In the genomic region with DNA sequence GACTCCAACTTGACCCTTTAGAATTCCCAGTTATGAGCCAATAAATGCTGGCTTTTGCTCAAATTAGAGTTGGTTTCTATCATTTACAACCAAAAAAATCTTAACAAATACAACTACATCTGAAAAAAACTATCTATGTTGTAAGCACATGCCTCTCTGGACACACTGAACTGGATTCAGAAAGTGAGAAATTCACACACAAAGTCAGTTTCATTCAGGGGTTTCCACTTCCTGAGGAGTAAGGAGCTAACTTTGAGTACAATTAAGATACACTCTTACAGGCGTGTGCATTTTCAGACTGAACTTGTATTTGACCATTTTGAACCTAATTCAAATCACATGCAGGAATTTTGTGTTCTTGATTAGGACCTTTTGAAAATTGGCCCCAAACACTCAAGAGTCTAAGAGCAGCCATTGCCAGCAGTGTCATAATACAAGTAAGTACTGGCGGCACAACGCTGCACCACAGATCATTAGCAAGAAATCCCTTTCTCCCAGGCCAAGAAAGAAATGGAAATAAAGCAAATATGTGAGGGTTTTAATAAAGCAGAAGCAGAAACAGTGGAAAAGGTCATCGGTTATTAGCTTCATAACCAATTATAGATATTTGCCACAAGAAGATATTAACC, we compare ENCODE assay signal across 12 cellular contexts. TPM values are rescaled to one million over a fixed set of nuclear protein-coding genes. Genes with fewer than 3 reads are reported as not detected.
A peak's percentile ranks its signal among the peaks of the same experiment; 100 is the strongest.
DNase-seq lines count a peak whose midpoint lies in the region; ATAC-seq and TF ChIP-seq lines count a peak whose summit lies in the region.
"Had no signal": no experiment of that assay in that cellular context is flagged by ENCODE, and none has a peak within 500 bp of the region (broad histone marks: within the 10 kb centered on the region; RNA-seq: fewer than 3 reads in every experiment).

No MANE protein-coding gene starts in this region.

- no peaks in the 10 kb centered on the region for H3K9me3 Mint-ChIP-seq in activated T-helper 2 cell treated with anti-CD3 and anti-CD28 coated beads, Interferon-gamma antibody, Interleukin-2, Interleukin-4, amounts not matched to agents 10 μg/mL and 5 μg/mL and 100 μg/mL, durations not matched to agents 14 hours and 24 hours and 36 hours

- H3K4me1 Mint-ChIP-seq in activated T-helper 2 cell treated with anti-CD3 and anti-CD28 coated beads, Interferon-gamma antibody, Interleukin-2, Interleukin-4, amounts not matched to agents 10 μg/mL and 5 μg/mL and 100 μg/mL, durations not matched to agents 14 hours and 24 hours and 36 hours (ENCODE audit: low read depth) = peaks cover 33% of the 10 kb centered on the region

- in situ Hi-C loops in GM13976 (cut with MboI; ENCODE audit: low sequenced_read_pairs, unreplicated experiment) = no loop called here

- peak overlapping the region; percentile 41 for H3K4me3 Mint-ChIP-seq in activated T-helper 2 cell treated with anti-CD3 and anti-CD28 coated beads, Interferon-gamma antibody, Interleukin-2, Interleukin-4, amounts not matched to agents 10 μg/mL and 5 μg/mL and 100 μg/mL, durations not matched to agents 14 hours and 24 hours and 36 hours (ENCODE audit: low read depth)

- no peak for TF ChIP-seq CTCF in GM13976 (IDR thresholded peaks at IDR 0.05; ENCODE audit: borderline replicate concordance, control extremely low read depth, extremely low read depth, insufficient read depth, missing control alignments)

- peak; percentile 90 for ATAC-seq in GM19438 (IDR thresholded peaks at IDR 0.05; ENCODE audit: low read depth, unreplicated experiment)
- ATAC-seq in HG02981 (IDR thresholded peaks at IDR 0.05; ENCODE audit: unreplicated experiment) = peak; percentile 80
- no peak for ATAC-seq in HG03025 (IDR thresholded peaks at IDR 0.05; ENCODE audit: low FRiP score, unreplicated experiment)
- ATAC-seq in HG02571 (IDR thresholded peaks at IDR 0.05; ENCODE audit: unreplicated experiment) = no peak
- ATAC-seq: mucosa of descending colon had no signal

- intact Hi-C loops in activated T-helper 2 cell treated with anti-CD3 and anti-CD28 coated beads, Interferon-gamma antibody, Interleukin-2, Interleukin-4, amounts not matched to agents 10 μg/mL and 5 μg/mL and 100 μg/mL, durations not matched to agents 14 hours and 24 hours and 36 hours (cut with micrococcal nuclease) = loop anchor here (5.0 kb wide), 1 partner anchor 219 kb away; no protein-coding TSS in a partner anchor

- H3K27me3 Mint-ChIP-seq in activated T-helper 2 cell treated with anti-CD3 and anti-CD28 coated beads, Interferon-gamma antibody, Interleukin-2, Interleukin-4, amounts not matched to agents 10 μg/mL and 5 μg/mL and 100 μg/mL, durations not matched to agents 14 hours and 24 hours and 36 hours (ENCODE audit: low read depth) = no peaks in the 10 kb centered on the region

- H3K36me3 Mint-ChIP-seq in activated T-helper 2 cell treated with anti-CD3 and anti-CD28 coated beads, Interferon-gamma antibody, Interleukin-2, Interleukin-4, amounts not matched to agents 10 μg/mL and 5 μg/mL and 100 μg/mL, durations not matched to agents 14 hours and 24 hours and 36 hours (ENCODE audit: low read depth) = peaks cover 61% of the 10 kb centered on the region

- DNase-seq in GM13976 (ENCODE audit: low spot score) = peak; percentile 37
- DNase-seq in activated T-helper 2 cell treated with anti-CD3 and anti-CD28 coated beads, Interferon-gamma antibody, Interleukin-2, Interleukin-4, amounts not matched to agents 10 μg/mL and 5 μg/mL and 100 μg/mL, durations not matched to agents 14 hours and 24 hours and 36 hours (ENCODE audit: low spot score) = no peak
- DNase-seq in pons (ENCODE audit: low spot score) = no peak
- no peak for DNase-seq in SK-N-DZ (ENCODE audit: low spot score)
- DNase-seq: mucosa of descending colon; NCI-H187 treated with DMSO at 0.1 percent for 48 hours; stimulated activated CD8-positive, alpha-beta memory T cell treated with anti-CD3 and anti-CD28 coated beads, Interleukin-4, amount 100 ng/mL, for 48 hours had no signal

- peak overlapping the region; percentile 57 for H3K27ac Mint-ChIP-seq in activated T-helper 2 cell treated with anti-CD3 and anti-CD28 coated beads, Interferon-gamma antibody, Interleukin-2, Interleukin-4, amounts not matched to agents 10 μg/mL and 5 μg/mL and 100 μg/mL, durations not matched to agents 14 hours and 24 hours and 36 hours

RNA-seq across cellular contexts. Expression of a gene that starts 31.1 kb away (rescaled TPM):
- 39.2 and 46.8 TPM in 2 replicates for total RNA-seq in activated T-helper 2 cell treated with anti-CD3 and anti-CD28 coated beads, Interferon-gamma antibody, Interleukin-2, Interleukin-4, amounts not matched to agents 10 μg/mL and 5 μg/mL and 100 μg/mL, durations not matched to agents 14 hours and 24 hours and 36 hours
- polyA plus RNA-seq in SK-N-DZ (2014; cell fraction: cytosol; rRNA removed) = 11.4 and 11.9 TPM in 2 replicates
- polyA plus RNA-seq in SK-N-DZ (2014; cell fraction: nucleus; rRNA removed) = 18.7 and 30.6 TPM in 2 replicates

RNA-seq across cellular contexts. Expression of a gene that starts 31.5 kb away (rescaled TPM):
- total RNA-seq in activated T-helper 2 cell treated with anti-CD3 and anti-CD28 coated beads, Interferon-gamma antibody, Interleukin-2, Interleukin-4, amounts not matched to agents 10 μg/mL and 5 μg/mL and 100 μg/mL, durations not matched to agents 14 hours and 24 hours and 36 hours = 18.0 and 19.9 TPM in 2 replicates
- polyA plus RNA-seq in SK-N-DZ (2014; cell fraction: cytosol; rRNA removed) = 6.5 and 8.0 TPM in 2 replicates
- polyA plus RNA-seq in SK-N-DZ (2014; cell fraction: nucleus; rRNA removed) = 5.6 and 6.0 TPM in 2 replicates

RNA-seq across cellular contexts. Expression of a gene that starts 42.1 kb away (rescaled TPM):
- total RNA-seq in activated T-helper 2 cell treated with anti-CD3 and anti-CD28 coated beads, Interferon-gamma antibody, Interleukin-2, Interleukin-4, amounts not matched to agents 10 μg/mL and 5 μg/mL and 100 μg/mL, durations not matched to agents 14 hours and 24 hours and 36 hours = 0.09 TPM in 2 replicates
- not detected in 2 replicates for polyA plus RNA-seq in SK-N-DZ (2014; cell fraction: cytosol; rRNA removed)
- polyA plus RNA-seq in SK-N-DZ (2014; cell fraction: nucleus; rRNA removed) = 0.17 TPM in 1 of 2 replicates, not detected in the other
- polyA plus RNA-seq: hepatocyte had no signal

Comparison
In these comparisons a context has a peak if more than half of its experiments do, and no peak if none do; other contexts are left out.
1. ATAC-seq: peak in GM19438 (single experiment) and HG02981 (single experiment); none in HG03025 (single experiment) and HG02571 (single experiment).